ENCODE assay signal across 12 cellular contexts in the genomic region with DNA sequence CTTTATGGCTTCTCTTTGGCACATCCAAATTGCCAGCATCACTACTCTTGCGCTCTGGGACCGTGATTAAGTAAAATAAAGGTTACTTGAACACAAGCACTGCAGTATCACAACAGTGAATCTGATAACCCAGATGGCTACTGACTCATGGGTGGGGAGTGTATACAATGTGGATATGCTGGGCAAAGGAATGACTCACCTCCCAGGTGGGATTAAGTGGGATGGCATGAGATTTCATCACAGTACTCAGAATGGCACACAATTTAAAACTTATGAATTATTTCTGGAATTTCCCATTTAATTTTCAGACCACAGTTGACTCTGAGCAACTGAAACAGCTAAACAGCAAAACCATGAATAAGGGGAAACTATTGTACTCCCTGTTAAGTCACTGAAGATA. TPM values are rescaled to one million over a fixed set of nuclear protein-coding genes. Genes with fewer than 3 reads are reported as not detected.
A peak's percentile ranks its signal among the peaks of the same experiment; 100 is the strongest.
DNase-seq lines count a peak whose midpoint lies in the region; ATAC-seq and TF ChIP-seq lines count a peak whose summit lies in the region.
"Had no signal": no experiment of that assay in that cellular context is flagged by ENCODE, and none has a peak within 500 bp of the region (broad histone marks: within the 10 kb centered on the region; RNA-seq: fewer than 3 reads in every experiment).

No MANE protein-coding gene starts in this region.

- H3K4me1 ChIP-seq in breast epithelium (peaks cover 0 to 10% of the 10 kb centered on the region in 2 donors), Panc1 (ENCODE audit: control insufficient read depth, insufficient read depth, low read length) (peaks cover 22% of the 10 kb centered on the region)

- H3K9me3 ChIP-seq in breast epithelium, result no peaks in the 10 kb centered on the region
- no peaks in the 10 kb centered on the region for H3K9me3 ChIP-seq in Panc1 (ENCODE audit: control insufficient read depth, insufficient read depth, low read depth, low read length)
- H3K9me3 ChIP-seq: neutrophil had no signal

- CTCF ChIA-PET in MCF 10A (lab: Yijun Ruan, JAX), result interaction anchor here (0.7 to 2.8 kb wide), 9 partner anchors 9 to 162 kb away, joined by 3 to 18 read pairs (median 4); no protein-coding TSS in a partner anchor
- CTCF ChIA-PET in Panc1 (lab: Charles Lee), result no interaction called here

- H3K27ac Mint-ChIP-seq in MCF 10A (ENCODE audit: low read depth, unreplicated experiment), result peak overlapping the region; percentile 79
- H3K27ac Mint-ChIP-seq: CD4-positive, alpha-beta memory T cell had no signal

- H3K27me3 Mint-ChIP-seq in MCF 10A (ENCODE audit: insufficient read depth, unreplicated experiment), result no peaks in the 10 kb centered on the region
- H3K27me3 Mint-ChIP-seq: CD4-positive, alpha-beta memory T cell had no signal

- TF ChIP-seq POLR2A in breast epithelium (IDR thresholded peaks at IDR 0.05), result no peak

- intact Hi-C loops in MCF 10A (cut with micrococcal nuclease) (loop anchor here (10.0 kb wide), 1 partner anchor 572 kb away; a partner anchor contains a TSS), breast epithelium (cut with DNase I; ENCODE audit: low total_unique reads) (no loop called here), Panc1 (cut with micrococcal nuclease; ENCODE audit: unreplicated experiment) (loop anchor here (10.0 kb wide), 1 partner anchor 152 kb away; no protein-coding TSS in a partner anchor)

- BruUV-seq in MCF 10A (replicated peaks; lab: Mats Ljungman, UMichigan) (no TSS peak), Panc1 (replicated peaks; lab: Mats Ljungman, UMichigan) (no TSS peak)

- in situ Hi-C loops in Panc1 (cut with HindIII; ENCODE audit: low pct_unique_long_range_greater_than_20kb, low sequenced_read_pairs), result no loop called here

- H3K27ac ChIP-seq in breast epithelium (no peak overlapping the region), Panc1 (ENCODE audit: low read length) (0 out of 2 replicates have a peak overlapping the region, but pooled peaks have one; percentile 52)
- H3K27ac ChIP-seq: neutrophil had no signal

- DNase-seq in MCF 10A (ENCODE audit: unreplicated experiment) (peak; percentile 89), breast epithelium (ENCODE audit: low spot score in 2 of 2) (no peak), Panc1 (ENCODE audit: low read depth, low spot score) (peak; percentile 18), epithelial cell of esophagus (ENCODE audit: low read depth) (peak; percentile 95), NCI-H82 (lab: John Stamatoyannopoulos, UW) (no peak), NCI-H446 treated with DMSO at 0.1 percent for 48 hours (lab: John Stamatoyannopoulos, UW) (no peak), GOT3 (lab: John Stamatoyannopoulos, UW) (no peak)
- peak; percentile 32 for DNase-seq in stimulated activated CD8-positive, alpha-beta memory T cell treated with anti-CD3 and anti-CD28 coated beads, Interleukin-4, amount 100 ng/mL, for 48 hours
- DNase-seq: amygdala; CD4-positive, alpha-beta memory T cell; NCI-H1105 had no signal

- no peaks in the 10 kb centered on the region for H3K9me3 Mint-ChIP-seq in MCF 10A (ENCODE audit: unreplicated experiment)
- H3K9me3 Mint-ChIP-seq: CD4-positive, alpha-beta memory T cell had no signal

- no peaks in the 10 kb centered on the region for H3K27me3 ChIP-seq in breast epithelium
- no peaks in the 10 kb centered on the region for H3K27me3 ChIP-seq in Panc1 (ENCODE audit: control insufficient read depth, insufficient read depth, low read length)
- H3K27me3 ChIP-seq: neutrophil had no signal

- POLR2A ChIA-PET in MCF 10A (lab: Yijun Ruan, JAX), result interaction anchor here (0.7 to 2.4 kb wide), 8 partner anchors 14 to 139 kb away, joined by 3 to 9 read pairs (median 3); a partner anchor contains a TSS
- POLR2A ChIA-PET in Panc1 (lab: Charles Lee), result no interaction called here

- peaks cover 24% of the 10 kb centered on the region for H3K4me1 Mint-ChIP-seq in MCF 10A (ENCODE audit: insufficient read depth, unreplicated experiment)

- ATAC-seq in Panc1, result peak; percentile 51

- TF ChIP-seq CTCF in MCF 10A (IDR thresholded peaks at IDR 0.05; ENCODE audit: unreplicated experiment), result no peak
- no peak for TF ChIP-seq CTCF in breast epithelium (IDR thresholded peaks at IDR 0.05)
- no peak for TF ChIP-seq CTCF in Panc1 (IDR thresholded peaks at IDR 0.05)
- TF ChIP-seq CTCF in epithelial cell of esophagus (IDR thresholded peaks at IDR 0.05; ENCODE audit: insufficient read depth, low read depth, low read length, missing control alignments), result no peak

- H3K4me3 ChIP-seq in breast epithelium (no peak overlapping the region), Panc1 (ENCODE audit: low read depth in 2 of 2, low read length in 2 of 2) (no peak overlapping the region), epithelial cell of esophagus (ENCODE audit: low read length) (no peak overlapping the region)

- peak overlapping the region; percentile 31 for H3K4me3 Mint-ChIP-seq in MCF 10A (ENCODE audit: unreplicated experiment)
- H3K4me3 Mint-ChIP-seq: CD4-positive, alpha-beta memory T cell had no signal

- no peaks in the 10 kb centered on the region for H3K36me3 ChIP-seq in breast epithelium
- peaks cover 24% of the 10 kb centered on the region for H3K36me3 ChIP-seq in Panc1 (ENCODE audit: control insufficient read depth, insufficient read depth, low read length)

- H3K36me3 Mint-ChIP-seq in MCF 10A (ENCODE audit: insufficient read depth, unreplicated experiment), result peaks cover 42% of the 10 kb centered on the region

RNA-seq across cellular contexts. Expression of a gene that starts 4.3 kb away (rescaled TPM):
- total RNA-seq in MCF 10A (2022) (26.4 and 31.9 TPM in 2 replicates), breast epithelium (10 to 100 TPM; 21.0 to 30.3 (median 24.3) TPM), Panc1 (2021; ENCODE audit: unreplicated experiment) (22.5 TPM)
- polyA plus RNA-seq in Panc1 (2012; ENCODE audit: insufficient read length), result 13.1 TPM

RNA-seq across cellular contexts. Expression of a gene that starts 4.5 kb away (rescaled TPM):
- total RNA-seq in MCF 10A (2022) (84.9 and 106 TPM in 2 replicates), breast epithelium (100 to 1,000 TPM; 129 to 150 (median 134) TPM), Panc1 (2021; ENCODE audit: unreplicated experiment) (42.7 TPM)
- polyA plus RNA-seq in Panc1 (2012; ENCODE audit: insufficient read length), result 67.0 TPM

Comparison
In these comparisons a context has a peak if more than half of its experiments do, and no peak if none do; other contexts are left out.
1. DNase-seq: peak in MCF 10A (single experiment), Panc1 (single experiment), epithelial cell of esophagus (single experiment) and stimulated activated CD8-positive, alpha-beta memory T cell treated with anti-CD3 and anti-CD28 coated beads, Interleukin-4, amount 100 ng/mL, for 48 hours (single experiment); none in breast epithelium (0 of 2), NCI-H82 (single experiment), NCI-H446 treated with DMSO at 0.1 percent for 48 hours (single experiment) and GOT3 (single experiment).